27 cellular contexts compared by ENCODE assay signal in genomic region chr1:63032171-63032570, GRCh38.
"Had no signal": no experiment of that assay in that cellular context is flagged by ENCODE, and none has a peak within 500 bp of the region (broad histone marks: within the 10 kb centered on the region; RNA-seq: fewer than 3 reads in every experiment).

No MANE protein-coding gene starts in this region.

- H2AFZ ChIP-seq: parathyroid adenoma had no signal

- H3K4me1 Mint-ChIP-seq: naive thymus-derived CD4-positive, alpha-beta T cell; natural killer cell; nephron; stimulated activated effector memory CD8-positive, alpha-beta T cell treated with anti-CD3 and anti-CD28 coated beads, Interleukin-12 subunit alpha, Interleukin-12 subunit beta, amount 100 ng/mL, for 72 hours; stimulated activated naive B cell treated with anti-CD40 and anti-IgM and Interleukin-4, amounts not matched to agents 10 μg/mL and 1 μg/mL and 100 μg/mL, for 72 hours had no signal

- H3K27ac ChIP-seq: ovary, parathyroid adenoma, psoas muscle, right lobe of liver, sigmoid colon, stomach, thoracic aorta, thyroid gland, tibial nerve, upper lobe of left lung had no signal

- H3K9me3 Mint-ChIP-seq: nephron; stimulated activated effector memory CD8-positive, alpha-beta T cell treated with anti-CD3 and anti-CD28 coated beads, Interleukin-12 subunit alpha, Interleukin-12 subunit beta, amount 100 ng/mL, for 72 hours; stimulated activated naive CD8-positive, alpha-beta T cell treated with anti-CD3 and anti-CD28 coated beads, Interleukin-15, Interleukin-2, amounts not matched to agents 100 ng/mL and 50 ng/mL, for 24 hours had no signal

- H3K4me3 ChIP-seq: ovary, psoas muscle, right lobe of liver, sigmoid colon, stomach, thoracic aorta, thyroid gland, tibial nerve, upper lobe of left lung had no signal

- H3K4me1 ChIP-seq: parathyroid adenoma, psoas muscle, right lobe of liver, sigmoid colon, stomach, thyroid gland, tibial nerve, upper lobe of left lung had no signal

- H3K36me3 ChIP-seq: ovary, right lobe of liver, sigmoid colon, stomach, thoracic aorta, thyroid gland, tibial nerve, upper lobe of left lung had no signal

- H3K4me3 Mint-ChIP-seq: naive thymus-derived CD4-positive, alpha-beta T cell; natural killer cell; nephron; stimulated activated effector memory CD8-positive, alpha-beta T cell treated with anti-CD3 and anti-CD28 coated beads, Interleukin-12 subunit alpha, Interleukin-12 subunit beta, amount 100 ng/mL, for 72 hours; stimulated activated naive B cell treated with anti-CD40 and anti-IgM and Interleukin-4, amounts not matched to agents 10 μg/mL and 1 μg/mL and 100 μg/mL, for 72 hours; stimulated activated naive CD8-positive, alpha-beta T cell treated with anti-CD3 and anti-CD28 coated beads, Interleukin-15, Interleukin-2, amounts not matched to agents 100 ng/mL and 50 ng/mL, for 24 hours had no signal

- H3K27me3 ChIP-seq: ovary, right lobe of liver, sigmoid colon, thyroid gland, tibial nerve, upper lobe of left lung had no signal

- H3K79me2 ChIP-seq: parathyroid adenoma had no signal

- DNase-seq: naive thymus-derived CD4-positive, alpha-beta T cell; natural killer cell; occipital lobe; ovary; posterior cingulate gyrus; psoas muscle; right cardiac atrium; right lobe of liver; sigmoid colon; small intestine; stimulated activated CD4-positive, alpha-beta T cell treated with anti-CD3 and anti-CD28 coated beads, Interleukin-15, amount 100 ng/mL, for 24 hours; stimulated activated CD4-positive, alpha-beta T cell treated with anti-CD3 and anti-CD28 coated beads, Interleukin-2, amount 100 ng/mL, for 24 hours; stimulated activated CD4-positive, alpha-beta T cell treated with anti-CD3 and anti-CD28 coated beads, Interleukin-2, amount 100 ng/mL, for 48 hours; stimulated activated CD4-positive, alpha-beta T cell treated with anti-CD3 and anti-CD28 coated beads, Interleukin-4, amount 100 ng/mL, for 24 hours; stimulated activated naive B cell treated with anti-CD40 and anti-IgM and Interleukin-4, amounts not matched to agents 10 μg/mL and 1 μg/mL and 100 μg/mL, for 72 hours; stimulated activated naive CD4-positive, alpha-beta T cell treated with Interleukin-2 at 50 U/mL for 16 hours; stomach; thyroid gland; upper lobe of left lung had no signal

- FAIRE-seq: small intestine, urothelium cell line had no signal

- H3K9ac ChIP-seq: parathyroid adenoma had no signal

- ATAC-seq: naive thymus-derived CD4-positive, alpha-beta T cell; natural killer cell; psoas muscle; right cardiac atrium; right lobe of liver; stimulated activated effector memory CD8-positive, alpha-beta T cell treated with anti-CD3 and anti-CD28 coated beads, Interleukin-12 subunit alpha, Interleukin-12 subunit beta, amount 100 ng/mL, for 72 hours; stimulated activated naive B cell treated with anti-CD40 and anti-IgM and Interleukin-4, amounts not matched to agents 10 μg/mL and 1 μg/mL and 100 μg/mL, for 72 hours had no signal

- H3K36me3 Mint-ChIP-seq: naive thymus-derived CD4-positive, alpha-beta T cell; natural killer cell; stimulated activated effector memory CD8-positive, alpha-beta T cell treated with anti-CD3 and anti-CD28 coated beads, Interleukin-12 subunit alpha, Interleukin-12 subunit beta, amount 100 ng/mL, for 72 hours; stimulated activated naive B cell treated with anti-CD40 and anti-IgM and Interleukin-4, amounts not matched to agents 10 μg/mL and 1 μg/mL and 100 μg/mL, for 72 hours had no signal

- H3K9me3 ChIP-seq: ovary, psoas muscle, right lobe of liver, sigmoid colon, thoracic aorta, thyroid gland, upper lobe of left lung had no signal

- H3K27ac Mint-ChIP-seq: naive thymus-derived CD4-positive, alpha-beta T cell; natural killer cell; nephron; progenitor cell of endocrine pancreas; stimulated activated effector memory CD8-positive, alpha-beta T cell treated with anti-CD3 and anti-CD28 coated beads, Interleukin-12 subunit alpha, Interleukin-12 subunit beta, amount 100 ng/mL, for 72 hours; stimulated activated naive B cell treated with anti-CD40 and anti-IgM and Interleukin-4, amounts not matched to agents 10 μg/mL and 1 μg/mL and 100 μg/mL, for 72 hours; stimulated activated naive CD8-positive, alpha-beta T cell treated with anti-CD3 and anti-CD28 coated beads, Interleukin-15, Interleukin-2, amounts not matched to agents 100 ng/mL and 50 ng/mL, for 24 hours had no signal
